In the genomic region with DNA sequence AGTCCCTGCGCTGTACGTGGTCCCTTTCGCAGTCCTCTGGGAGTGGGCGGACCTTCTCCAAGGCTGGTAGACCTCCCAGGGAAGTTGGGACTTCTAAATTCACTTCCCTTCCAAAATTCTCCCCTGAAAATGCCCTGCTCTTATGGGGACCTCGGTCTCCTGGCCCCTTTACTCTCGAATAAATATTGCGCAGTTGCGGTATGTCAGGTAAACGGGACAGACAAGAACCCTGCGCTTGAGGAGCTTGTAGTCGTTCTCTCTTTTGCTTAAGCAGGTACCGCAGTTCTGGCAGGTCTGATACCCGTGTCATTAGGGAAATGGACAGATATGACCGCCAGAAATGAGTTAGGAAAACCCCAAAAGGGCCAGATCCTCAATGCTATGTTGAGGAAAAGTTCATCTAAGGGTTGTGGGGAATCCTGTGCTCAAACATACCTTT, we compare ENCODE assay signal across 8 cellular contexts. TPM values are rescaled to one million over a fixed set of nuclear protein-coding genes. Genes with fewer than 3 reads are reported as not detected.
A peak's percentile ranks its signal among the peaks of the same experiment; 100 is the strongest.
DNase-seq lines count a peak whose midpoint lies in the region; ATAC-seq and TF ChIP-seq lines count a peak whose summit lies in the region.

No MANE protein-coding gene starts in this region.

- H3K9me3 Mint-ChIP-seq in activated CD8-positive, alpha-beta memory T cell treated with anti-CD3 and anti-CD28 coated beads, Interleukin-2, amount 10 ng/mL, durations not matched to agents 7 days and 5 days (ENCODE audit: low read depth): no peaks in the 10 kb centered on the region
- peaks cover 8% of the 10 kb centered on the region for H3K9me3 Mint-ChIP-seq in WTC11

- peak overlapping the region; percentile 96 for H3K4me3 Mint-ChIP-seq in activated CD8-positive, alpha-beta memory T cell treated with anti-CD3 and anti-CD28 coated beads, Interleukin-2, amount 10 ng/mL, durations not matched to agents 7 days and 5 days
- H3K4me3 Mint-ChIP-seq in WTC11: peak overlapping the region; percentile 99

- no peak overlapping the region for H3K27ac ChIP-seq in thoracic aorta

- no peaks in the 10 kb centered on the region for H3K27me3 Mint-ChIP-seq in activated CD8-positive, alpha-beta memory T cell treated with anti-CD3 and anti-CD28 coated beads, Interleukin-2, amount 10 ng/mL, durations not matched to agents 7 days and 5 days
- H3K27me3 Mint-ChIP-seq in WTC11 (ENCODE audit: low read depth): no peaks in the 10 kb centered on the region

- H3K4me3 ChIP-seq in iPS-18c (ENCODE audit: insufficient read depth, low read depth, low read length) (peak overlapping the region; percentile 85), thoracic aorta (peak overlapping the region; percentile 76)

- H3K9me3 ChIP-seq in iPS-18c (ENCODE audit: control insufficient read depth, insufficient read depth, low read length) (peaks cover 2% of the 10 kb centered on the region), thoracic aorta (no peaks in the 10 kb centered on the region)

- peak overlapping the region; percentile 92 for H3K27ac Mint-ChIP-seq in activated CD8-positive, alpha-beta memory T cell treated with anti-CD3 and anti-CD28 coated beads, Interleukin-2, amount 10 ng/mL, durations not matched to agents 7 days and 5 days
- peak overlapping the region; percentile 99 for H3K27ac Mint-ChIP-seq in WTC11

- no peaks in the 10 kb centered on the region for H3K27me3 ChIP-seq in thoracic aorta (replicated peaks; ENCODE audit: insufficient read depth)

- ATAC-seq in activated CD8-positive, alpha-beta memory T cell treated with anti-CD3 and anti-CD28 coated beads, Interleukin-2, amount 10 ng/mL, durations not matched to agents 7 days and 5 days: no peak
- ATAC-seq in WTC11: no peak
- ATAC-seq in thoracic aorta (ENCODE audit: insufficient number of reproducible peaks, low FRiP score, low read depth): no peak
- ATAC-seq in HG02588 (IDR thresholded peaks at IDR 0.05; ENCODE audit: unreplicated experiment): no peak

- POLR2A ChIA-PET in WTC11 (lab: Charles Lee): interaction anchor here (1.0 kb wide), 2 partner anchors 19 to 66 kb away, joined by 3 to 6 read pairs; a partner anchor contains a TSS

- TF ChIP-seq CTCF in WTC11 (IDR thresholded peaks at IDR 0.05): no peak
- no peak for TF ChIP-seq CTCF in thoracic aorta (IDR thresholded peaks at IDR 0.05)

- peaks cover 28% of the 10 kb centered on the region for H3K36me3 Mint-ChIP-seq in activated CD8-positive, alpha-beta memory T cell treated with anti-CD3 and anti-CD28 coated beads, Interleukin-2, amount 10 ng/mL, durations not matched to agents 7 days and 5 days
- H3K36me3 Mint-ChIP-seq in WTC11: peaks cover 37% of the 10 kb centered on the region

- DNase-seq in activated CD8-positive, alpha-beta memory T cell treated with anti-CD3 and anti-CD28 coated beads, Interleukin-2, amount 10 ng/mL, durations not matched to agents 7 days and 5 days: no peak
- no peak for DNase-seq in activated CD8-positive, alpha-beta memory T cell treated with anti-CD3 and anti-CD28 coated beads, Interleukin-2, amount 50 U/mL, for 48 hours
- no peak for DNase-seq in WTC11 (ENCODE audit: low spot score)
- DNase-seq in thoracic aorta (ENCODE audit: low spot score): no peak
- no peak for DNase-seq in NCI-H1105 (lab: John Stamatoyannopoulos, UW)
- no peak for DNase-seq in activated CD4-positive, CD25-positive, alpha-beta regulatory T cell treated with anti-CD3 and anti-CD28 coated beads, Interleukin-2, amount 50 U/mL, for 72 hours

- no peaks in the 10 kb centered on the region for H3K36me3 ChIP-seq in thoracic aorta

- peaks cover 5 to 8% of the 10 kb centered on the region in 2 donors for H3K4me1 ChIP-seq in thoracic aorta (ENCODE audit: control insufficient read depth in 1 of 2, low read depth in 2 of 2)

- CTCF ChIA-PET in activated CD8-positive, alpha-beta memory T cell treated with anti-CD3 and anti-CD28 coated beads, Interleukin-2, amount 10 ng/mL, durations not matched to agents 7 days and 5 days (lab: Charles Lee): interaction anchor here (1.1 kb wide), 1 partner anchor 35 kb away, joined by 3 read pairs; a partner anchor contains a TSS
- CTCF ChIA-PET in WTC11 (lab: Charles Lee): interaction anchor here (1.5 kb wide), 1 partner anchor 9 kb away, joined by 6 read pairs; a partner anchor contains a TSS

- H3K4me1 Mint-ChIP-seq in activated CD8-positive, alpha-beta memory T cell treated with anti-CD3 and anti-CD28 coated beads, Interleukin-2, amount 10 ng/mL, durations not matched to agents 7 days and 5 days: peaks cover 37% of the 10 kb centered on the region
- H3K4me1 Mint-ChIP-seq in WTC11: peaks cover 12% of the 10 kb centered on the region

TF ChIP-seq in WTC11, 78 proteins besides CTCF, POLR2A, EP300 and RAD21 (continues in another document):
- TF ChIP-seq, protein P1, sequence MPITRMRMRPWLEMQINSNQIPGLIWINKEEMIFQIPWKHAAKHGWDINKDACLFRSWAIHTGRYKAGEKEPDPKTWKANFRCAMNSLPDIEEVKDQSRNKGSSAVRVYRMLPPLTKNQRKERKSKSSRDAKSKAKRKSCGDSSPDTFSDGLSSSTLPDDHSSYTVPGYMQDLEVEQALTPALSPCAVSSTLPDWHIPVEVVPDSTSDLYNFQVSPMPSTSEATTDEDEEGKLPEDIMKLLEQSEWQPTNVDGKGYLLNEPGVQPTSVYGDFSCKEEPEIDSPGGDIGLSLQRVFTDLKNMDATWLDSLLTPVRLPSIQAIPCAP (CRISPR knock-in tag; IDR thresholded peaks at IDR 0.05): no peak
- TF ChIP-seq, protein P2, sequence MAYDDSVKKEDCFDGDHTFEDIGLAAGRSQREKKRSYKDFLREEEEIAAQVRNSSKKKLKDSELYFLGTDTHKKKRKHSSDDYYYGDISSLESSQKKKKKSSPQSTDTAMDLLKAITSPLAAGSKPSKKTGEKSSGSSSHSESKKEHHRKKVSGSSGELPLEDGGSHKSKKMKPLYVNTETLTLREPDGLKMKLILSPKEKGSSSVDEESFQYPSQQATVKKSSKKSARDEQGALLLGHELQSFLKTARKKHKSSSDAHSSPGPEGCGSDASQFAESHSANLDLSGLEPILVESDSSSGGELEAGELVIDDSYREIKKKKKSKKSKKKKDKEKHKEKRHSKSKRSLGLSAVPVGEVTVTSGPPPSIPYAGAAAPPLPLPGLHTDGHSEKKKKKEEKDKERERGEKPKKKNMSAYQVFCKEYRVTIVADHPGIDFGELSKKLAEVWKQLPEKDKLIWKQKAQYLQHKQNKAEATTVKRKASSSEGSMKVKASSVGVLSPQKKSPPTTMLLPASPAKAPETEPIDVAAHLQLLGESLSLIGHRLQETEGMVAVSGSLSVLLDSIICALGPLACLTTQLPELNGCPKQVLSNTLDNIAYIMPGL (CRISPR knock-in tag; IDR thresholded peaks at IDR 0.05): 0 out of 2 replicates have a peak, but pooled peaks have one; percentile 16
- TF ChIP-seq, protein P3, sequence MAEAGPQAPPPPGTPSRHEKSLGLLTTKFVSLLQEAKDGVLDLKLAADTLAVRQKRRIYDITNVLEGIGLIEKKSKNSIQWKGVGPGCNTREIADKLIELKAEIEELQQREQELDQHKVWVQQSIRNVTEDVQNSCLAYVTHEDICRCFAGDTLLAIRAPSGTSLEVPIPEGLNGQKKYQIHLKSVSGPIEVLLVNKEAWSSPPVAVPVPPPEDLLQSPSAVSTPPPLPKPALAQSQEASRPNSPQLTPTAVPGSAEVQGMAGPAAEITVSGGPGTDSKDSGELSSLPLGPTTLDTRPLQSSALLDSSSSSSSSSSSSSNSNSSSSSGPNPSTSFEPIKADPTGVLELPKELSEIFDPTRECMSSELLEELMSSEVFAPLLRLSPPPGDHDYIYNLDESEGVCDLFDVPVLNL (CRISPR knock-in tag; IDR thresholded peaks at IDR 0.05; ENCODE audit: borderline replicate concordance, low read depth): no peak
- TF ChIP-seq ZNF219 (CRISPR knock-in tag; IDR thresholded peaks at IDR 0.05; ENCODE audit: borderline replicate concordance) (no peak), NFYB (CRISPR knock-in tag; conservative IDR thresholded peaks at IDR 0.05; ENCODE audit: low read depth) (no peak), JUN (CRISPR knock-in tag; IDR thresholded peaks at IDR 0.05) (0 out of 2 replicates have a peak, but pooled peaks have one; percentile 3)
- TF ChIP-seq, protein P4, sequence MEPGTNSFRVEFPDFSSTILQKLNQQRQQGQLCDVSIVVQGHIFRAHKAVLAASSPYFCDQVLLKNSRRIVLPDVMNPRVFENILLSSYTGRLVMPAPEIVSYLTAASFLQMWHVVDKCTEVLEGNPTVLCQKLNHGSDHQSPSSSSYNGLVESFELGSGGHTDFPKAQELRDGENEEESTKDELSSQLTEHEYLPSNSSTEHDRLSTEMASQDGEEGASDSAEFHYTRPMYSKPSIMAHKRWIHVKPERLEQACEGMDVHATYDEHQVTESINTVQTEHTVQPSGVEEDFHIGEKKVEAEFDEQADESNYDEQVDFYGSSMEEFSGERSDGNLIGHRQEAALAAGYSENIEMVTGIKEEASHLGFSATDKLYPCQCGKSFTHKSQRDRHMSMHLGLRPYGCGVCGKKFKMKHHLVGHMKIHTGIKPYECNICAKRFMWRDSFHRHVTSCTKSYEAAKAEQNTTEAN (CRISPR knock-in tag; IDR thresholded peaks at IDR 0.05): no peak

RNA-seq across cellular contexts. Expression of a gene that starts 0.6 kb away (rescaled TPM):
- 100 to 1,000 TPM; 102 to 107 TPM for total RNA-seq in activated CD8-positive, alpha-beta memory T cell treated with anti-CD3 and anti-CD28 coated beads, Interleukin-2, amount 10 ng/mL, durations not matched to agents 7 days and 5 days
- total RNA-seq in WTC11 (2021) (82.6 to 93.8 TPM (median 85.4 TPM) in 3 replicates), thoracic aorta (under 1 TPM in 1 of 2 donors, not detected in 1; 0.42 TPM)

RNA-seq across cellular contexts. Expression of a gene that starts 9.2 kb away (rescaled TPM):
- total RNA-seq in activated CD8-positive, alpha-beta memory T cell treated with anti-CD3 and anti-CD28 coated beads, Interleukin-2, amount 10 ng/mL, durations not matched to agents 7 days and 5 days: not detected
- total RNA-seq in WTC11 (2021): not detected in 3 replicates
- not detected for total RNA-seq in thoracic aorta

RNA-seq across cellular contexts. Expression of a gene that starts 35.1 kb away (rescaled TPM):
- 1,000 to 10,000 TPM; 1,353 to 1,538 TPM for total RNA-seq in activated CD8-positive, alpha-beta memory T cell treated with anti-CD3 and anti-CD28 coated beads, Interleukin-2, amount 10 ng/mL, durations not matched to agents 7 days and 5 days
- total RNA-seq in WTC11 (2021) (2,343 to 2,726 TPM (median 2,722 TPM) in 3 replicates), thoracic aorta (1,000 to 10,000 TPM; 1,019 to 1,075 TPM)

RNA-seq across cellular contexts. Expression of a gene that starts 47.8 kb away (rescaled TPM):
- under 1 TPM; 0.73 to 0.79 TPM for total RNA-seq in activated CD8-positive, alpha-beta memory T cell treated with anti-CD3 and anti-CD28 coated beads, Interleukin-2, amount 10 ng/mL, durations not matched to agents 7 days and 5 days
- total RNA-seq in WTC11 (2021) (1.6 to 1.7 TPM (median 1.6 TPM) in 3 replicates), thoracic aorta (1 to 10 TPM in 1 of 2 donors, not detected in 1; 4.1 TPM)

RNA-seq across cellular contexts. Expression of a gene that starts 60.0 kb away (rescaled TPM):
- 10 to 100 TPM; 43.1 to 48.9 TPM for total RNA-seq in activated CD8-positive, alpha-beta memory T cell treated with anti-CD3 and anti-CD28 coated beads, Interleukin-2, amount 10 ng/mL, durations not matched to agents 7 days and 5 days
- 10.1 to 16.4 TPM (median 12.0 TPM) in 3 replicates for total RNA-seq in WTC11 (2021)
- total RNA-seq in thoracic aorta: 100 to 1,000 TPM; 103 to 142 TPM

Comparison
In these comparisons a context has a peak if more than half of its experiments do, and no peak if none do; other contexts are left out.
1. RNA of a gene that starts 0.6 kb away (total RNA-seq): 102 to 107 TPM in activated CD8-positive, alpha-beta memory T cell treated with anti-CD3 and anti-CD28 coated beads, Interleukin-2, amount 10 ng/mL, durations not matched to agents 7 days and 5 days and 82.6 to 93.8 TPM in WTC11; 0.42 TPM in thoracic aorta; every median in the first group is over 10 times any median in the second.